ENCODE assay signal across 32 cellular contexts in the genomic region with DNA sequence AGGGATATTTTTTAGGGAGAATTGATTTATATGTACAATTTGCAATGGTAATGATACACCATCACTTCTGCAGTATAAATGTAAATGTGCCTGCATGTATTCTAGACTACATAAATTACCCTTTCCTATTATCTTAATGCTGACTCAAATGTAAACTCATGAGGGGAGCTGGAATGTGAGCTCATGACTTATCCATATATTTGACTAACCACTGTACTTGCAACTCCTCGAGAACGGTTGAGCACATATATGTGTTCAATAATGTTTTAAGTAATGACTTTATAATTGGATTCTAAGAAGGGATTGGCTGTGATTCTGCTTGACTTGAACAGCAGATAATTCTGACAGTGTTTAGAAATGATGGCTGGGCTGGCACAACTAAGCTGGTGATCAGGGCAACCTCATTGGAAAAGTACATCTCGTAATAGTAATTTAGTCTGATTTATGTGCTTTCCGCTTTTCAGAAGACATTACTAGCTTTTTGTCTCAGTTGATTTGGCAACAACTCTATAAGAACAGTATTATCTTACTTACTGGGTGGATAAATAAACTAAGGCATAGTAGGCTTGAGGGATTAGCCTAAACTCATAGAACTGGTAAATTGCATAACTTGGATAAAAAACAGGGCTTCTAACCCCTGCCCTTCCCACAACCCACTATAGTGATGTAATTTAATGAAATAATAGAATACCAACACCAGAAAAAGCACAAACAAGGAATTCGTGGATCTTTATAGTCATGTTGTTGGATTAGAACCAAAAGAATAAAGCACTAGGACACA.
DNase-seq lines count a peak whose midpoint lies in the region; ATAC-seq, FAIRE-seq and TF ChIP-seq lines count a peak whose summit lies in the region.
"Had no signal": no experiment of that assay in that cellular context is flagged by ENCODE, and none has a peak within 500 bp of the region (broad histone marks: within the 10 kb centered on the region; RNA-seq: fewer than 3 reads in every experiment).

No MANE protein-coding gene starts in this region.

- H3K9ac ChIP-seq in adipocyte (ENCODE audit: low read length), result no peak overlapping the region
- no peak overlapping the region for H3K9ac ChIP-seq in mesenchymal stem cell (ENCODE audit: low read length)

- H2AK5ac ChIP-seq in mesenchymal stem cell (ENCODE audit: low read length, severe bottlenecking), result no peak overlapping the region

- H3K79me1 ChIP-seq in mesenchymal stem cell (replicated peaks; ENCODE audit: low read length, poor library complexity, severe bottlenecking), result no peaks in the 10 kb centered on the region

- ATAC-seq in HG03342 (IDR thresholded peaks at IDR 0.05; ENCODE audit: unreplicated experiment), result no peak
- ATAC-seq: activated CD8-positive, alpha-beta memory T cell treated with anti-CD3 and anti-CD28 coated beads, Interleukin-2, amount 10 ng/mL, durations not matched to agents 7 days and 5 days; activated T-cell treated with anti-CD3 and anti-CD28 coated beads, Interleukin-2, amount 50 U/mL, for 72 hours; heart right ventricle; naive thymus-derived CD4-positive, alpha-beta T cell had no signal

- no peak overlapping the region for H2BK15ac ChIP-seq in mesenchymal stem cell (ENCODE audit: low read depth, poor library complexity, severe bottlenecking)

- no peak overlapping the region for H2AFZ ChIP-seq in mesenchymal stem cell (ENCODE audit: low read depth, low read length)

- H3K27me3 ChIP-seq in adipocyte (replicated peaks; ENCODE audit: control insufficient read depth, insufficient read depth, low read length) (no peaks in the 10 kb centered on the region), mesenchymal stem cell (ENCODE audit: control insufficient read depth in 1 of 2, insufficient read depth in 1 of 2, low read length in 2 of 2) (no peaks in the 10 kb centered on the region)
- H3K27me3 ChIP-seq: esophagus muscularis mucosa, heart right ventricle, sigmoid colon had no signal

- H3K23ac ChIP-seq in mesenchymal stem cell (ENCODE audit: low read length in 2 of 2), result no peak overlapping the region

- no peak overlapping the region for H2BK12ac ChIP-seq in mesenchymal stem cell (ENCODE audit: low read length in 2 of 2)

- H2BK120ac ChIP-seq in mesenchymal stem cell (ENCODE audit: low read depth, low read length), result no peak overlapping the region

- H3K14ac ChIP-seq in mesenchymal stem cell (ENCODE audit: low read length in 2 of 2), result no peak overlapping the region

- no peak overlapping the region for H3K4me2 ChIP-seq in mesenchymal stem cell (ENCODE audit: low read length, poor library complexity, severe bottlenecking)

- H3K36me3 ChIP-seq in adipocyte (ENCODE audit: control insufficient read depth, insufficient read depth, low read length, severe bottlenecking) (no peaks in the 10 kb centered on the region), mesenchymal stem cell (ENCODE audit: control insufficient read depth in 1 of 2, insufficient read depth in 2 of 2, low read depth in 1 of 2, low read length in 2 of 2) (no peaks in the 10 kb centered on the region)
- H3K36me3 ChIP-seq: esophagus muscularis mucosa, heart right ventricle, prostate gland, sigmoid colon had no signal

- no peak overlapping the region for H4K8ac ChIP-seq in mesenchymal stem cell (ENCODE audit: low read length)

- H3K27ac ChIP-seq in mesenchymal stem cell (ENCODE audit: low read length, poor library complexity, severe bottlenecking), result no peak overlapping the region
- H3K27ac ChIP-seq: esophagus muscularis mucosa, heart right ventricle, prostate gland, RWPE1, sigmoid colon had no signal

- FAIRE-seq in GM12891 (lab: Jason Lieb, UNC), result no peak
- FAIRE-seq: frontal cortex, GM18507, TTC549 had no signal

- H3K4me3 ChIP-seq in adipocyte (ENCODE audit: low read length) (no peak overlapping the region), mesenchymal stem cell (ENCODE audit: insufficient read depth in 1 of 2, low read depth in 1 of 2, low read length in 2 of 2) (no peak overlapping the region)
- H3K4me3 ChIP-seq: esophagus muscularis mucosa, heart right ventricle, prostate gland, sigmoid colon had no signal

- H3K4me1 ChIP-seq in adipocyte (ENCODE audit: control insufficient read depth, insufficient read depth, low read length) (peaks cover 18% of the 10 kb centered on the region), mesenchymal stem cell (ENCODE audit: control insufficient read depth, insufficient read depth, low read depth, low read length) (no peaks in the 10 kb centered on the region)
- H3K4me1 ChIP-seq: esophagus muscularis mucosa, prostate gland had no signal

- H4K91ac ChIP-seq in mesenchymal stem cell (ENCODE audit: low read length), result no peak overlapping the region

- H3K9me3 ChIP-seq in adipocyte (ENCODE audit: control insufficient read depth, low read length) (no peaks in the 10 kb centered on the region), mesenchymal stem cell (ENCODE audit: control insufficient read depth, low read length) (no peaks in the 10 kb centered on the region)
- H3K9me3 ChIP-seq: esophagus muscularis mucosa, heart right ventricle, prostate gland, sigmoid colon had no signal

- 80% methylated on average over 3 of the region's 5 CpGs for WGBS in mesenchymal stem cell

- H3K18ac ChIP-seq in mesenchymal stem cell (ENCODE audit: low read depth in 1 of 2, low read length in 2 of 2), result no peak overlapping the region

- H2BK5ac ChIP-seq in mesenchymal stem cell (ENCODE audit: low read depth, low read length, poor library complexity, severe bottlenecking), result no peak overlapping the region

- TF ChIP-seq POLR2A in GM12891 (IDR thresholded peaks at IDR 0.05; ENCODE audit: low read depth, low read length), result no peak

- no peak overlapping the region for H3K4ac ChIP-seq in mesenchymal stem cell (ENCODE audit: low read depth in 1 of 2, low read length in 2 of 2)

- peak; percentile 48 for DNase-seq in SIG-M5 treated with dmso at 0.1 percent for 504 hours (lab: John Stamatoyannopoulos, UW; ENCODE audit: unreplicated experiment)
- no peak for DNase-seq in SIG-M5 (lab: John Stamatoyannopoulos, UW)
- peak; percentile 32 for DNase-seq in adipocyte (ENCODE audit: low read depth)
- peak; percentile 62 for DNase-seq in mesenchymal stem cell
- DNase-seq in stimulated activated CD4-positive, alpha-beta T cell treated with anti-CD3 and anti-CD28 coated beads, Interleukin-15, amount 100 ng/mL, for 24 hours, result no peak
- no peak for DNase-seq in activated CD4-positive, alpha-beta T cell treated with anti-CD3 and anti-CD28 coated beads, Interleukin-2, amount 50 U/mL, for 1 hour
- no peak for DNase-seq in GM12891 (ENCODE audit: insufficient read length, low spot score)
- DNase-seq: 8988T; activated CD4-positive, alpha-beta T cell treated with anti-CD3 and anti-CD28 coated beads, Interleukin-2, amount 50 U/mL, for 4 hours; activated CD4-positive, CD25-positive, alpha-beta regulatory T cell; activated CD8-positive, alpha-beta memory T cell treated with anti-CD3 and anti-CD28 coated beads, Interleukin-2, amount 10 ng/mL, durations not matched to agents 7 days and 5 days; activated T-cell treated with anti-CD3 and anti-CD28 coated beads, Interleukin-2, amount 50 U/mL, for 72 hours; CD4-positive, alpha-beta T cell; cortex of kidney; H7; heart right ventricle; naive thymus-derived CD4-positive, alpha-beta T cell; NCI-H1092; NCI-H1694 treated with DMSO at 0.1 percent for 48 hours; NCI-H446 treated with DMSO at 0.1 percent for 48 hours; nucleus accumbens; sigmoid colon; stimulated activated CD4-positive, alpha-beta T cell treated with anti-CD3 and anti-CD28 coated beads, Interleukin-4, amount 100 ng/mL, for 4 hours; T-helper 1 cell; trophoblast cell had no signal

TF ChIP-seq in GM12891, 5 proteins besides CTCF, POLR2A, EP300 and RAD21:
- no peak for TF ChIP-seq PAX5 (IDR thresholded peaks at IDR 0.05; ENCODE audit: insufficient read depth, low read length, severe bottlenecking)

Comparison
In these comparisons a context has a peak if more than half of its experiments do, and no peak if none do; other contexts are left out.
1. DNase-seq: peak in SIG-M5 treated with dmso at 0.1 percent for 504 hours (single experiment), adipocyte (single experiment) and mesenchymal stem cell (single experiment); none in SIG-M5 (single experiment), stimulated activated CD4-positive, alpha-beta T cell treated with anti-CD3 and anti-CD28 coated beads, Interleukin-15, amount 100 ng/mL, for 24 hours (single experiment), activated CD4-positive, alpha-beta T cell treated with anti-CD3 and anti-CD28 coated beads, Interleukin-2, amount 50 U/mL, for 1 hour (single experiment) and GM12891 (single experiment).